In genomic region chr9:92668746-92669526, GRCh38 we compare ENCODE assay signal across 8 cellular contexts. TPM values are rescaled to one million over a fixed set of nuclear protein-coding genes. Genes with fewer than 3 reads are reported as not detected.
DNase-seq lines count a peak whose midpoint lies in the region; ATAC-seq and TF ChIP-seq lines count a peak whose summit lies in the region.

No MANE protein-coding gene starts in this region.

- no peaks in the 10 kb centered on the region for H3K36me3 Mint-ChIP-seq in naive B cell

- peak overlapping the region; percentile 84 to 99 (median 91) for H3K27ac ChIP-seq in BLaER1 treated with 17β-estradiol and CSF1 and Interleukin-3, amounts not matched to agents 10 nM and 100 nM
- H3K27ac ChIP-seq in subcutaneous abdominal adipose tissue (ENCODE audit: low read depth, low read length), result peak overlapping the region; percentile 96

- no peaks in the 10 kb centered on the region for H3K9me3 Mint-ChIP-seq in naive B cell

- ATAC-seq in naive B cell (ENCODE audit: low read depth in 2 of 2) (no peak), HG02763 (IDR thresholded peaks at IDR 0.05; ENCODE audit: unreplicated experiment) (no peak)

- peak overlapping the region; percentile 86 to 98 (median 89) for H3K9ac ChIP-seq in BLaER1 treated with 17β-estradiol and CSF1 and Interleukin-3, amounts not matched to agents 10 nM and 100 nM
- peak overlapping the region; percentile 73 to 93 (median 86) for H3K9ac ChIP-seq in subcutaneous abdominal adipose tissue (ENCODE audit: low read length in 5 of 5)

- no peaks in the 10 kb centered on the region for H3K27me3 Mint-ChIP-seq in naive B cell

- H3K4me3 ChIP-seq in BLaER1 treated with 17β-estradiol and CSF1 and Interleukin-3, amounts not matched to agents 10 nM and 100 nM, result peak overlapping the region; percentile 65 to 98 (median 87)
- H3K4me3 ChIP-seq in epithelial cell of proximal tubule (ENCODE audit: low read depth, low read length) (peak overlapping the region; percentile 91), subcutaneous abdominal adipose tissue (ENCODE audit: low read depth in 1 of 5, low read length in 5 of 5) (peak overlapping the region; percentile 69 to 99 (median 95))

- H3K27me3 ChIP-seq in BLaER1 treated with 17β-estradiol and CSF1 and Interleukin-3, amounts not matched to agents 10 nM and 100 nM, result no peaks in the 10 kb centered on the region
- H3K27me3 ChIP-seq in subcutaneous abdominal adipose tissue (ENCODE audit: control insufficient read depth in 5 of 5, insufficient read depth in 4 of 5, low read length in 5 of 5), result no peaks in the 10 kb centered on the region

- H3K4me1 ChIP-seq in BLaER1 treated with 17β-estradiol and CSF1 and Interleukin-3, amounts not matched to agents 10 nM and 100 nM, result peaks cover 33 to 62% (median 58%) of the 10 kb centered on the region in 10 experiments
- peaks cover 0 to 26% (median 21%) of the 10 kb centered on the region in 5 donors for H3K4me1 ChIP-seq in subcutaneous abdominal adipose tissue (ENCODE audit: control insufficient read depth in 5 of 5, insufficient read depth in 5 of 5, low read length in 5 of 5)

- peak overlapping the region; percentile 83 to 95 (median 87) for H3K4me2 ChIP-seq in BLaER1 treated with 17β-estradiol and CSF1 and Interleukin-3, amounts not matched to agents 10 nM and 100 nM

- no peaks in the 10 kb centered on the region for H3K9me3 ChIP-seq in BLaER1 treated with 17β-estradiol and CSF1 and Interleukin-3, amounts not matched to agents 10 nM and 100 nM (replicated peaks in 1 of 11)
- H3K9me3 ChIP-seq in subcutaneous abdominal adipose tissue (ENCODE audit: control insufficient read depth in 5 of 5, low read length in 5 of 5), result no peaks in the 10 kb centered on the region

- peaks cover 19 to 50% (median 44%) of the 10 kb centered on the region in 11 experiments for H4K20me1 ChIP-seq in BLaER1 treated with 17β-estradiol and CSF1 and Interleukin-3, amounts not matched to agents 10 nM and 100 nM

- TF ChIP-seq CTCF in epithelial cell of proximal tubule (conservative IDR thresholded peaks at IDR 0.05; ENCODE audit: low read depth, low read length), result no peak

- peaks cover 10 to 39% (median 24%) of the 10 kb centered on the region in 11 experiments; a peak in 21 of 22 replicates for H3K36me3 ChIP-seq in BLaER1 treated with 17β-estradiol and CSF1 and Interleukin-3, amounts not matched to agents 10 nM and 100 nM
- H3K36me3 ChIP-seq in subcutaneous abdominal adipose tissue (ENCODE audit: control insufficient read depth in 5 of 5, insufficient read depth in 5 of 5, low read length in 5 of 5), result peaks cover 0 to 15% (median 12%) of the 10 kb centered on the region in 5 donors

- peaks cover 31 to 47% (median 33%) of the 10 kb centered on the region in 3 donors for H3K4me1 Mint-ChIP-seq in naive B cell

- peak overlapping the region; percentile 74 to 98 (median 94) for H3K27ac Mint-ChIP-seq in naive B cell

- H3K4me3 Mint-ChIP-seq in naive B cell, result peak overlapping the region; percentile 87 to 100 (median 96)

- peak; percentile 52 for DNase-seq in HT-29 (ENCODE audit: low spot score)
- peak; percentile 59 to 66 for DNase-seq in activated CD4-positive, alpha-beta T cell treated with anti-CD3 and anti-CD28 coated beads, Interleukin-2, amount 50 U/mL, for 48 hours
- DNase-seq in epithelial cell of proximal tubule (ENCODE audit: low read depth), result peak; percentile 36
- no peak for DNase-seq in naive B cell
- no peak for DNase-seq in NCI-H2196 (lab: John Stamatoyannopoulos, UW; ENCODE audit: unreplicated experiment)

RNA-seq across cellular contexts. Expression of gene IPPK, which starts 1.0 kb away (rescaled TPM):
- 16.5 and 20.4 TPM in 2 replicates for total RNA-seq in HT-29 (2014; rRNA removed; shearing (Covaris generic))
- total RNA-seq in epithelial cell of proximal tubule, result 10.8 and 15.2 TPM in 2 replicates
- 10 to 100 TPM in 1 of 6 donors, 1 to 10 TPM in 5; 4.1 to 12.8 (median 6.1) TPM for polyA plus RNA-seq in naive B cell (ENCODE audit: low read depth in 6 of 6)

Comparison
In these comparisons a context has a peak if more than half of its experiments do, and no peak if none do; other contexts are left out.
1. DNase-seq: peak in HT-29 (single experiment), activated CD4-positive, alpha-beta T cell treated with anti-CD3 and anti-CD28 coated beads, Interleukin-2, amount 50 U/mL, for 48 hours (2 of 2) and epithelial cell of proximal tubule (single experiment); none in naive B cell (single experiment) and NCI-H2196 (single experiment).
2. Peak in every context shown above with its lines, with median percentiles within 50 percentile points of each other: H3K4me3 ChIP-seq.